Comparison of ENCODE assay signal across 18 cellular contexts in genomic region chr3:118550122-118550521, GRCh38.
"Had no signal": no experiment of that assay in that cellular context is flagged by ENCODE, and none has a peak within 500 bp of the region (broad histone marks: within the 10 kb centered on the region; RNA-seq: fewer than 3 reads in every experiment).

No MANE protein-coding gene starts in this region.

- H3K27me3 ChIP-seq: gastrocnemius medialis, neutrophil, sigmoid colon, stomach, transverse colon had no signal

- DNase-seq: cerebellar nuclear complex; effector CD4-positive, alpha-beta T cell; endodermal cell; gastrocnemius medialis; glutamatergic neuron; kidney glomerular epithelial cell; naive thymus-derived CD8-positive, alpha-beta T cell; psoas muscle; sigmoid colon; stimulated activated CD4-positive, alpha-beta T cell treated with anti-CD3 and anti-CD28 coated beads, Interleukin-2, amount 100 ng/mL, for 24 hours; stimulated activated CD4-positive, alpha-beta T cell treated with anti-CD3 and anti-CD28 coated beads, Interleukin-4, amount 100 ng/mL, for 4 hours; stimulated activated naive B cell treated with anti-CD40 and anti-IgM and Interleukin-4, amounts not matched to agents 10 μg/mL and 1 μg/mL and 100 μg/mL, for 72 hours; stomach; substantia nigra; transverse colon had no signal

- H3K27ac ChIP-seq: gastrocnemius medialis, neutrophil, psoas muscle, sigmoid colon, skin epidermis, stomach, thoracic aorta had no signal

- H3K4me3 ChIP-seq: gastrocnemius medialis, psoas muscle, sigmoid colon, skin epidermis, stomach, thoracic aorta, transverse colon had no signal

- H3K9me3 ChIP-seq: gastrocnemius medialis, neutrophil, psoas muscle, sigmoid colon, stomach, thoracic aorta, transverse colon had no signal

- H3K36me3 ChIP-seq: gastrocnemius medialis, neutrophil, sigmoid colon, stomach, thoracic aorta, transverse colon had no signal

- H3K4me1 ChIP-seq: gastrocnemius medialis, psoas muscle, sigmoid colon, stomach had no signal
